In genomic region chr6:10529862-10530374, GRCh38 we compare ENCODE assay signal across 8 cellular contexts. TPM values are rescaled to one million over a fixed set of nuclear protein-coding genes. Genes with fewer than 3 reads are reported as not detected.
DNase-seq lines count a peak whose midpoint lies in the region; ATAC-seq and TF ChIP-seq lines count a peak whose summit lies in the region.
"Not testable (repeated sequence)": the region's sequence is repeated elsewhere in the genome, so short reads cannot be mapped to it uniquely, and the experiment has no call there.

No MANE protein-coding gene starts in this region.

- TF ChIP-seq RAD21 in liver (IDR thresholded peaks at IDR 0.05) = not testable (repeated sequence)

- H3F3A ChIP-seq in DOHH2 (ENCODE audit: control insufficient read depth, insufficient read depth) = peaks cover 39% of the 10 kb centered on the region

- peak overlapping the region; percentile 99 for H3K4me2 ChIP-seq in DOHH2 (ENCODE audit: low read length)

- H3K4me1 ChIP-seq in DOHH2 (ENCODE audit: control insufficient read depth, low read length) (peaks cover 49% of the 10 kb centered on the region), liver (ENCODE audit: control insufficient read depth in 4 of 4, insufficient read depth in 4 of 4, low read length in 3 of 4) (peaks cover 1 to 34% (median 18%) of the 10 kb centered on the region in 4 donors), upper lobe of left lung (peaks cover 0 to 40% (median 22%) of the 10 kb centered on the region in 4 donors)
- H3K4me1 ChIP-seq in effector memory CD4-positive, alpha-beta T cell (ENCODE audit: control insufficient read depth, insufficient read depth, low read length, poor library complexity, severe bottlenecking); psoas muscle: not testable (repeated sequence)

- not testable (repeated sequence) for ATAC-seq in activated B cell treated with CpG ODN at 0.5 μM for 24 hours (ENCODE audit: low read depth); upper lobe of left lung (ENCODE audit: low FRiP score in 2 of 2)
- peak in 1 of 4 donors; percentile 43 for ATAC-seq in psoas muscle

- POLR2A ChIA-PET in activated B cell treated with CpG ODN at 0.5 μM for 24 hours (lab: Charles Lee) = interaction anchor here (0.6 to 5.1 kb wide), 3 partner anchors 164 to 194 kb away, joined by 4 to 38 read pairs (median 7); partner anchors contain the start of genes C6orf52 and PAK1IP1

- CTCF ChIA-PET in activated B cell treated with CpG ODN at 0.5 μM for 24 hours (lab: Charles Lee) = interaction anchor here (1.1 to 4.0 kb wide), 2 partner anchors 9 to 20 kb away, joined by 3 to 21 read pairs; partner anchors contain the start of gene GCNT2

- H4K20me1 ChIP-seq in DOHH2 (ENCODE audit: control insufficient read depth, insufficient read depth, low read depth, low read length) = not testable (repeated sequence)

- TF ChIP-seq POLR2A in NB4 (IDR thresholded peaks at IDR 0.05; ENCODE audit: extremely low read depth, insufficient read length); upper lobe of left lung (IDR thresholded peaks at IDR 0.05): not testable (repeated sequence)

- WGBS in liver = 53% methylated on average over 11 of the region's 11 CpGs
- WGBS in psoas muscle, 3 donors = 84 to 92% (median 85%) methylated on average over 11 of the region's 11 CpGs
- 72 to 73% methylated on average over 11 of the region's 11 CpGs for WGBS in upper lobe of left lung, 2 donors

- H3K36me3 ChIP-seq in DOHH2 (ENCODE audit: control insufficient read depth, low read length) = peaks cover 21% of the 10 kb centered on the region
- not testable (repeated sequence) for H3K36me3 ChIP-seq in effector memory CD4-positive, alpha-beta T cell (ENCODE audit: control insufficient read depth, insufficient read depth, low read length); liver (ENCODE audit: control insufficient read depth in 4 of 4, insufficient read depth in 3 of 4, low read depth in 1 of 4, low read length in 3 of 4); psoas muscle (ENCODE audit: insufficient read depth in 1 of 2, low read depth in 1 of 2); upper lobe of left lung

- H3K4me3 Mint-ChIP-seq in activated B cell treated with CpG ODN at 0.5 μM for 24 hours = peak overlapping the region; percentile 97
- H3K4me3 Mint-ChIP-seq in activated naive CD4-positive, alpha-beta T cell treated with anti-CD3 and anti-CD28 coated beads, Interleukin-2, amount 50 U/mL, for 24 hours = peak overlapping the region; percentile 95

- not testable (repeated sequence) for H3K9me3 ChIP-seq in DOHH2 (ENCODE audit: control insufficient read depth, insufficient read depth, low read length); effector memory CD4-positive, alpha-beta T cell (ENCODE audit: control insufficient read depth, low read length); liver (ENCODE audit: control insufficient read depth in 4 of 4, low read length in 3 of 4); psoas muscle; upper lobe of left lung

- peaks cover 14% of the 10 kb centered on the region for H3K36me3 Mint-ChIP-seq in activated B cell treated with CpG ODN at 0.5 μM for 24 hours (ENCODE audit: low read depth)
- H3K36me3 Mint-ChIP-seq in activated naive CD4-positive, alpha-beta T cell treated with anti-CD3 and anti-CD28 coated beads, Interleukin-2, amount 50 U/mL, for 24 hours = not testable (repeated sequence)

- H3K4me3 ChIP-seq in DOHH2 (ENCODE audit: low read length) (peak overlapping the region; percentile 77), NB4 (ENCODE audit: low read depth, low read length) (peak overlapping the region; percentile 90), liver (ENCODE audit: low read depth in 1 of 3, low read length in 3 of 3) (peak overlapping the region; percentile 71 to 74 (median 73)), psoas muscle (peak overlapping the region; percentile 53), upper lobe of left lung (peak overlapping the region in 3 of 4 donors; percentile 41 to 51 (median 50))
- H3K4me3 ChIP-seq in effector memory CD4-positive, alpha-beta T cell (ENCODE audit: insufficient read depth, low read depth, low read length, poor library complexity, severe bottlenecking) = peak overlapping the region; percentile 59

- H3K79me2 ChIP-seq in DOHH2 (ENCODE audit: control insufficient read depth, low read length) = peaks cover 56% of the 10 kb centered on the region

- H3K9me3 Mint-ChIP-seq in activated B cell treated with CpG ODN at 0.5 μM for 24 hours; activated naive CD4-positive, alpha-beta T cell treated with anti-CD3 and anti-CD28 coated beads, Interleukin-2, amount 50 U/mL, for 24 hours: not testable (repeated sequence)

- DNase-seq in NB4 (ENCODE audit: low read depth); activated B cell treated with CpG ODN at 0.5 μM for 24 hours; effector memory CD4-positive, alpha-beta T cell; psoas muscle; upper lobe of left lung: not testable (repeated sequence)

- peaks cover 68% of the 10 kb centered on the region for H3K4me1 Mint-ChIP-seq in activated B cell treated with CpG ODN at 0.5 μM for 24 hours
- H3K4me1 Mint-ChIP-seq in activated naive CD4-positive, alpha-beta T cell treated with anti-CD3 and anti-CD28 coated beads, Interleukin-2, amount 50 U/mL, for 24 hours = peaks cover 56% of the 10 kb centered on the region

- not testable (repeated sequence) for TF ChIP-seq EP300 in upper lobe of left lung (IDR thresholded peaks at IDR 0.05)

- H3K9ac ChIP-seq in liver (ENCODE audit: low read depth in 1 of 2, low read length in 2 of 2) = peak overlapping the region; percentile 40 to 93

- peak overlapping the region; percentile 96 for H3K27ac Mint-ChIP-seq in activated B cell treated with CpG ODN at 0.5 μM for 24 hours
- H3K27ac Mint-ChIP-seq in activated naive CD4-positive, alpha-beta T cell treated with anti-CD3 and anti-CD28 coated beads, Interleukin-2, amount 50 U/mL, for 24 hours = peak overlapping the region; percentile 84

- H3K27ac ChIP-seq in DOHH2 (ENCODE audit: low read depth, low read length) = peak overlapping the region; percentile 99
- H3K27ac ChIP-seq in effector memory CD4-positive, alpha-beta T cell (ENCODE audit: insufficient read depth, low read length, poor library complexity, severe bottlenecking) = not testable (repeated sequence)
- peak overlapping the region; percentile 80 to 91 for H3K27ac ChIP-seq in liver (ENCODE audit: low read depth in 1 of 2, low read length in 2 of 2)
- peak overlapping the region; percentile 61 for H3K27ac ChIP-seq in psoas muscle
- H3K27ac ChIP-seq in upper lobe of left lung = peak overlapping the region in 3 of 4 donors; percentile 80 to 88 (median 85)

- TF ChIP-seq CTCF in DOHH2 (IDR thresholded peaks at IDR 0.05; ENCODE audit: low read depth, low read length, poor library complexity, severe bottlenecking); NB4 (IDR thresholded peaks at IDR 0.05; ENCODE audit: low read depth, low read length); activated B cell treated with CpG ODN at 0.5 μM for 24 hours (IDR thresholded peaks at IDR 0.05); liver (IDR thresholded peaks at IDR 0.05; ENCODE audit: low read depth, low read length, missing input control); psoas muscle (IDR thresholded peaks at IDR 0.05); upper lobe of left lung (IDR thresholded peaks at IDR 0.05): not testable (repeated sequence)

- H3K27me3 Mint-ChIP-seq in activated B cell treated with CpG ODN at 0.5 μM for 24 hours; activated naive CD4-positive, alpha-beta T cell treated with anti-CD3 and anti-CD28 coated beads, Interleukin-2, amount 50 U/mL, for 24 hours: not testable (repeated sequence)

- H3K27me3 ChIP-seq in DOHH2 (ENCODE audit: control insufficient read depth, low read length); effector memory CD4-positive, alpha-beta T cell (replicated peaks; ENCODE audit: control insufficient read depth, insufficient read depth, low read length, poor library complexity, severe bottlenecking); liver (ENCODE audit: control insufficient read depth in 4 of 4, insufficient read depth in 4 of 4, low read length in 3 of 4); psoas muscle (ENCODE audit: insufficient read depth in 3 of 3, low read length in 2 of 3); upper lobe of left lung: not testable (repeated sequence)

- not testable (repeated sequence) for H3K9me2 ChIP-seq in DOHH2 (replicated peaks; ENCODE audit: control insufficient read depth, low read length)

- intact Hi-C loops in activated B cell treated with CpG ODN at 0.5 μM for 24 hours (cut with micrococcal nuclease) = loop anchor here (2.0 to 10.0 kb wide), 9 partner anchors 67 to 1005 kb away; partner anchors contain the start of genes MAK, SMIM13, SYCP2L and TMEM170B
- intact Hi-C loops in psoas muscle (cut with DNase I) = not testable (repeated sequence)

TF ChIP-seq in liver, 16 proteins besides CTCF, POLR2A, EP300 and RAD21:
- TF ChIP-seq RXRA (IDR thresholded peaks at IDR 0.05) = peak in 1 of 2 donors; percentile 11

RNA-seq across cellular contexts. Expression of gene GCNT2, which starts 8.8 kb away (rescaled TPM):
- total RNA-seq in activated B cell treated with CpG ODN at 0.5 μM for 24 hours (23.2 and 25.9 TPM in 2 replicates), liver (10 to 100 TPM in 1 of 2 donors, 1 to 10 TPM in 1; 2.8 to 16.7 TPM), psoas muscle (10 to 100 TPM; 10.1 to 23.1 (median 12.8) TPM), upper lobe of left lung (10 to 100 TPM; 18.7 to 97.4 (median 44.5) TPM)
- polyA plus RNA-seq in liver (1 to 10 TPM; 4.1 to 4.3 TPM), psoas muscle (1 to 10 TPM in 2 of 3 donors, under 1 TPM in 1; 0.27 to 4.5 (median 1.1) TPM)
